16 cellular contexts compared by ENCODE assay signal in genomic region chr5:103358305-103358996, GRCh38.
DNase-seq lines count a peak whose midpoint lies in the region; ATAC-seq, FAIRE-seq and TF ChIP-seq lines count a peak whose summit lies in the region.
"Had no signal": no experiment of that assay in that cellular context is flagged by ENCODE, and none has a peak within 500 bp of the region (broad histone marks: within the 10 kb centered on the region; RNA-seq: fewer than 3 reads in every experiment).

No MANE protein-coding gene starts in this region.

- CTCF ChIA-PET in activated CD4-positive, alpha-beta memory T cell treated with anti-CD3 and anti-CD28 coated beads for 36 hours (lab: Charles Lee) = interaction anchor here (1.1 kb wide), 1 partner anchor 117 kb away, joined by 4 read pairs; no protein-coding TSS in a partner anchor

- H3K4me1 ChIP-seq in SJCRH30 (peaks cover 38% of the 10 kb centered on the region), neuronal stem cell (ENCODE audit: control insufficient read depth in 2 of 2, insufficient read depth in 1 of 2, low read depth in 1 of 2, low read length in 2 of 2) (peaks cover 0 to 5% of the 10 kb centered on the region in 2 donors)

- no peak overlapping the region for H2AK5ac ChIP-seq in neuronal stem cell (ENCODE audit: low read depth, low read length)

- no peaks in the 10 kb centered on the region for H3K36me3 Mint-ChIP-seq in activated CD4-positive, alpha-beta memory T cell treated with anti-CD3 and anti-CD28 coated beads for 36 hours

- H3K4me3 Mint-ChIP-seq in activated CD4-positive, alpha-beta memory T cell treated with anti-CD3 and anti-CD28 coated beads for 36 hours = no peak overlapping the region
- H3K4me3 Mint-ChIP-seq: T-helper 1 cell treated with Interleukin-12 subunit alpha and Interleukin-12 subunit beta and Interleukin-4 antibody, amounts not matched to agents 30 μg/mL and 1 μg/mL, for 36 hours had no signal

- FAIRE-seq in GM12891 (lab: Jason Lieb, UNC) = no peak
- FAIRE-seq: H54 had no signal

- TF ChIP-seq POLR2A in GM12891 (IDR thresholded peaks at IDR 0.05; ENCODE audit: low read depth, low read length) = no peak

- no peak overlapping the region for H3K18ac ChIP-seq in neuronal stem cell (ENCODE audit: low read length)

- no peak overlapping the region for H2BK5ac ChIP-seq in neuronal stem cell (ENCODE audit: low read length)

- peaks cover 2% of the 10 kb centered on the region for H3K27me3 Mint-ChIP-seq in activated CD4-positive, alpha-beta memory T cell treated with anti-CD3 and anti-CD28 coated beads for 36 hours

- POLR2A ChIA-PET in activated CD4-positive, alpha-beta memory T cell treated with anti-CD3 and anti-CD28 coated beads for 36 hours (lab: Charles Lee) = no interaction called here

- no peak overlapping the region for H3K27ac Mint-ChIP-seq in activated CD4-positive, alpha-beta memory T cell treated with anti-CD3 and anti-CD28 coated beads for 36 hours
- H3K27ac Mint-ChIP-seq: T-helper 1 cell treated with Interleukin-12 subunit alpha and Interleukin-12 subunit beta and Interleukin-4 antibody, amounts not matched to agents 30 μg/mL and 1 μg/mL, for 36 hours had no signal

- H3K14ac ChIP-seq in neuronal stem cell (ENCODE audit: low read length) = no peak overlapping the region

- peak; percentile 25 for DNase-seq in left cardiac atrium
- no peak for DNase-seq in Right ventricle myocardium inferior (ENCODE audit: missing footprints)
- DNase-seq in GM12891 (ENCODE audit: insufficient read length, low spot score) = no peak
- DNase-seq in SJCRH30 = peak; percentile 36 to 72
- no peak for DNase-seq in neuronal stem cell (ENCODE audit: low spot score)
- DNase-seq in activated CD4-positive, alpha-beta memory T cell treated with anti-CD3 and anti-CD28 coated beads for 36 hours = no peak
- DNase-seq in stimulated activated CD4-positive, alpha-beta T cell treated with anti-CD3 and anti-CD28 coated beads, Interleukin-4, amount 100 ng/mL, for 24 hours = no peak
- DNase-seq: BE2C, DMS153, NCI-H1436 treated with DMSO at 0.1 percent for 48 hours, NCI-H2081 treated with DMSO at 0.1 percent for 48 hours, NCI-H510A treated with DMSO at 0.1 percent for 48 hours, PC-9 had no signal

- intact Hi-C loops in left cardiac atrium (cut with DNase I) = no loop called here
- intact Hi-C loops in Right ventricle myocardium inferior (cut with DNase I) = no loop called here
- intact Hi-C loops in activated CD4-positive, alpha-beta memory T cell treated with anti-CD3 and anti-CD28 coated beads for 36 hours (cut with micrococcal nuclease) = no loop called here

- no peak overlapping the region for H4K91ac ChIP-seq in neuronal stem cell (ENCODE audit: low read depth, low read length, poor library complexity)

- ATAC-seq in left cardiac atrium = no peak
- no peak for ATAC-seq in Right ventricle myocardium inferior
- no peak for ATAC-seq in HG03354 (IDR thresholded peaks at IDR 0.05; ENCODE audit: poor library complexity, severe bottlenecking, unreplicated experiment)

- H3K36me3 ChIP-seq in SJCRH30 (no peaks in the 10 kb centered on the region), neuronal stem cell (replicated peaks in 1 of 2; ENCODE audit: control insufficient read depth in 2 of 2, insufficient read depth in 2 of 2, low read length in 2 of 2) (no peaks in the 10 kb centered on the region)
- H3K36me3 ChIP-seq: BE2C had no signal

- H4K8ac ChIP-seq in neuronal stem cell (ENCODE audit: low read depth, low read length) = no peak overlapping the region

- H3K9ac ChIP-seq in neuronal stem cell (ENCODE audit: low read depth, low read length, poor library complexity) = no peak overlapping the region

- no CpG with 5 or more reads among the region's 6 CpGs for WGBS in neuronal stem cell (ENCODE audit: extremely low coverage in 2 of 2, insufficient read length in 2 of 2, insufficient replicate concordance in 1 of 2), 2 donors

- H3K9me3 Mint-ChIP-seq in activated CD4-positive, alpha-beta memory T cell treated with anti-CD3 and anti-CD28 coated beads for 36 hours = no peaks in the 10 kb centered on the region
- H3K9me3 Mint-ChIP-seq: T-helper 1 cell treated with Interleukin-12 subunit alpha and Interleukin-12 subunit beta and Interleukin-4 antibody, amounts not matched to agents 30 μg/mL and 1 μg/mL, for 36 hours had no signal

- H2AFZ ChIP-seq in neuronal stem cell (ENCODE audit: low read length) = peak overlapping the region; percentile 9
- H2AFZ ChIP-seq: PC-9 had no signal

- no peak overlapping the region for H2BK12ac ChIP-seq in neuronal stem cell (ENCODE audit: low read length)

- no peaks in the 10 kb centered on the region for H3K79me1 ChIP-seq in neuronal stem cell (ENCODE audit: low read depth, low read length)

- H3K27me3 ChIP-seq in SJCRH30 = no peaks in the 10 kb centered on the region
- H3K27me3 ChIP-seq in neuronal stem cell (ENCODE audit: control insufficient read depth in 3 of 3, insufficient read depth in 3 of 3, low read depth in 1 of 3, low read length in 3 of 3) = no peaks in the 10 kb centered on the region
- H3K27me3 ChIP-seq: BE2C had no signal

- H2BK15ac ChIP-seq in neuronal stem cell (ENCODE audit: low read length) = no peak overlapping the region

- H2BK120ac ChIP-seq in neuronal stem cell (ENCODE audit: low read depth, low read length) = no peak overlapping the region

- no peaks in the 10 kb centered on the region for H3K9me3 ChIP-seq in SJCRH30 (replicated peaks)
- no peaks in the 10 kb centered on the region for H3K9me3 ChIP-seq in neuronal stem cell (replicated peaks in 1 of 2; ENCODE audit: control insufficient read depth in 2 of 2, insufficient read depth in 1 of 2, low read depth in 1 of 2, low read length in 2 of 2)
- H3K9me3 ChIP-seq: BE2C had no signal

- H3K4me2 ChIP-seq in neuronal stem cell (ENCODE audit: insufficient read depth, low read length, poor library complexity, severe bottlenecking) = no peak overlapping the region
- H3K4me2 ChIP-seq: PC-9 had no signal

- H3K4me3 ChIP-seq in SJCRH30 (peak overlapping the region; percentile 17), neuronal stem cell (ENCODE audit: low read length in 2 of 2) (no peak overlapping the region)
- H3K4me3 ChIP-seq: PC-9 had no signal

- peaks cover 7% of the 10 kb centered on the region for H3K4me1 Mint-ChIP-seq in activated CD4-positive, alpha-beta memory T cell treated with anti-CD3 and anti-CD28 coated beads for 36 hours (ENCODE audit: low read depth)

- H3K27ac ChIP-seq in SJCRH30 (peak overlapping the region; percentile 7; the same call in 1 of the 2 replicates), neuronal stem cell (replicated peaks; ENCODE audit: low read length) (no peak overlapping the region)
- H3K27ac ChIP-seq: PC-9 had no signal

- no peak overlapping the region for H3K23ac ChIP-seq in neuronal stem cell (ENCODE audit: low read depth, low read length, poor library complexity)

- H3K4ac ChIP-seq in neuronal stem cell (ENCODE audit: low read length) = no peak overlapping the region

TF ChIP-seq in GM12891, 5 proteins besides CTCF, POLR2A, EP300 and RAD21:
- 0 out of 2 replicates have a peak, but pooled peaks have one; percentile 29 for TF ChIP-seq SPI1 (IDR thresholded peaks at IDR 0.05; ENCODE audit: low read depth, low read length)
- no peak for TF ChIP-seq POLR2AphosphoS5 (IDR thresholded peaks at IDR 0.05; ENCODE audit: low read depth, low read length)

Comparison
In these comparisons a context has a peak if more than half of its experiments do, and no peak if none do; other contexts are left out.
1. DNase-seq: peak in left cardiac atrium (single experiment) and SJCRH30 (2 of 2); none in Right ventricle myocardium inferior (single experiment), GM12891 (single experiment), neuronal stem cell (single experiment), activated CD4-positive, alpha-beta memory T cell treated with anti-CD3 and anti-CD28 coated beads for 36 hours (single experiment) and stimulated activated CD4-positive, alpha-beta T cell treated with anti-CD3 and anti-CD28 coated beads, Interleukin-4, amount 100 ng/mL, for 24 hours (single experiment).